In genomic region chr16:86563489-86564345, GRCh38 we compare ENCODE assay signal across 8 cellular contexts. TPM values are rescaled to one million over a fixed set of nuclear protein-coding genes. Genes with fewer than 3 reads are reported as not detected.
DNase-seq lines count a peak whose midpoint lies in the region; ATAC-seq and TF ChIP-seq lines count a peak whose summit lies in the region.

No MANE protein-coding gene starts in this region.

- DNase-seq in CD14-positive monocyte (ENCODE audit: low spot score) (peak; percentile 86), M059J (ENCODE audit: low read depth) (peak; percentile 83), SHP77 treated with DMSO at 0.1 percent for 48 hours (lab: John Stamatoyannopoulos, UW) (peak; percentile 61), foreskin melanocyte (peak; percentile 63), nucleus accumbens (lab: John Stamatoyannopoulos, UW) (peak in 55 of 56 donors; percentile 22 to 95 (median 75)), testis (peak; percentile 98)
- DNase-seq in activated T-helper 9 cell treated with anti-CD3 and anti-CD28 coated beads, Interleukin-2, amount 50 U/mL, for 16 hours (ENCODE audit: low read depth), result peak; percentile 74

- peak; percentile 99 for TF ChIP-seq CTCF in CD14-positive monocyte (IDR thresholded peaks at IDR 0.05)
- peak; percentile 99 to 100 (median 99) for TF ChIP-seq CTCF in testis (IDR thresholded peaks at IDR 0.05)

- H3K36me3 ChIP-seq in testis (ENCODE audit: low read depth, missing control alignments), result no peaks in the 10 kb centered on the region

- H3K27me3 ChIP-seq in testis, result no peaks in the 10 kb centered on the region

- H3K27ac Mint-ChIP-seq in CD14-positive monocyte, result no peak overlapping the region

- peak overlapping the region in 1 of 2 donors; percentile 85 for H3K4me3 Mint-ChIP-seq in CD14-positive monocyte

- TF ChIP-seq POLR2A in testis (IDR thresholded peaks at IDR 0.05), result no peak

- H3K9me3 Mint-ChIP-seq in CD14-positive monocyte, result peaks cover 0 to 9% (median 0%) of the 10 kb centered on the region in 7 donors

- peak; percentile 86 for ATAC-seq in GM21423 (IDR thresholded peaks at IDR 0.05; ENCODE audit: unreplicated experiment)

- intact Hi-C loops in CD14-positive monocyte (cut with micrococcal nuclease), result loop anchor here (5.0 kb wide), 3 partner anchors 499 to 714 kb away; no protein-coding TSS in a partner anchor
- intact Hi-C loops in testis (cut with DNase I; ENCODE audit: low total_unique reads), result loop anchor here (5.0 kb wide), 1 partner anchor 714 kb away; no protein-coding TSS in a partner anchor

- H3K4me1 Mint-ChIP-seq in CD14-positive monocyte, result peaks cover 22% of the 10 kb centered on the region

- H3K4me3 ChIP-seq in testis, result peak overlapping the region in 1 of 2 donors; percentile 8

- H3K27ac ChIP-seq in testis, result peak overlapping the region; percentile 23 to 60

- H3K4me1 ChIP-seq in testis, result peaks cover 4% of the 10 kb centered on the region

- H3K27me3 Mint-ChIP-seq in CD14-positive monocyte (ENCODE audit: low read depth in 3 of 3), result peaks cover 56 to 70% (median 65%) of the 10 kb centered on the region in 3 donors

- H3K36me3 Mint-ChIP-seq in CD14-positive monocyte, result peaks cover 0 to 3% of the 10 kb centered on the region in 2 donors

- H3K9me3 ChIP-seq in testis, result no peaks in the 10 kb centered on the region

- WGBS in testis, 2 donors, result 1% methylated on average over 24 to 41 of the region's 41 CpGs

RNA-seq across cellular contexts. Expression of gene FOXC2, which starts 2.9 kb away (rescaled TPM):
- polyA plus RNA-seq in CD14-positive monocyte (not detected), testis (ENCODE audit: insufficient read depth, low read depth, low replicate concordance) (3.9 TPM)
- 0.49 and 2.0 TPM in 2 replicates for total RNA-seq in M059J (2014; rRNA removed; shearing (Covaris generic))
- total RNA-seq in testis, result 10 to 100 TPM in 1 of 2 donors, 1 to 10 TPM in 1; 7.6 to 11.2 TPM

RNA-seq across cellular contexts. Expression of gene MTHFSD, which starts 8.7 kb away (rescaled TPM):
- polyA plus RNA-seq in CD14-positive monocyte, result 10 to 100 TPM in 1 of 2 donors, 1 to 10 TPM in 1; 7.2 to 11.7 TPM
- 9.6 and 18.3 TPM in 2 replicates for total RNA-seq in M059J (2014; rRNA removed; shearing (Covaris generic))
- total RNA-seq in testis, result 10 to 100 TPM; 45.0 to 55.6 TPM
- 42.2 TPM for polyA plus RNA-seq in testis (ENCODE audit: insufficient read depth, low read depth, low replicate concordance)

RNA-seq across cellular contexts. Expression of gene FOXL1, which starts 14.6 kb away (rescaled TPM):
- polyA plus RNA-seq in CD14-positive monocyte, result not detected
- total RNA-seq in M059J (2014; rRNA removed; shearing (Covaris generic)), result 4.1 and 4.2 TPM in 2 replicates
- 1 to 10 TPM; 4.6 to 5.9 TPM for total RNA-seq in testis
- polyA plus RNA-seq in testis (ENCODE audit: insufficient read depth, low read depth, low replicate concordance), result 1.4 TPM

RNA-seq across cellular contexts. Expression of gene FOXF1, which starts 53.4 kb away (rescaled TPM):
- not detected for polyA plus RNA-seq in CD14-positive monocyte
- total RNA-seq in M059J (2014; rRNA removed; shearing (Covaris generic)), result 11.1 and 21.2 TPM in 2 replicates
- total RNA-seq in testis, result 1 to 10 TPM; 2.0 to 2.8 TPM
- polyA plus RNA-seq in testis (ENCODE audit: insufficient read depth, low read depth, low replicate concordance), result 0.91 TPM
